In genomic region chr2:85994421-85994777, GRCh38 we compare ENCODE assay signal across 12 cellular contexts.
DNase-seq lines count a peak whose midpoint lies in the region; ATAC-seq, FAIRE-seq and TF ChIP-seq lines count a peak whose summit lies in the region.
"Had no signal": no experiment of that assay in that cellular context is flagged by ENCODE, and none has a peak within 500 bp of the region (broad histone marks: within the 10 kb centered on the region; RNA-seq: fewer than 3 reads in every experiment).

No MANE protein-coding gene starts in this region.

- H3K79me2 ChIP-seq in mammary epithelial cell (ENCODE audit: insufficient read depth, low read length): no peaks in the 10 kb centered on the region

- no peak for TF ChIP-seq CTCF in A549 (IDR thresholded peaks at IDR 0.05)
- no peak for TF ChIP-seq CTCF in colonic mucosa (IDR thresholded peaks at IDR 0.05)
- no peak for TF ChIP-seq CTCF in mammary epithelial cell (conservative IDR thresholded peaks at IDR 0.05 in 1 of 2, IDR thresholded peaks at IDR 0.05 in 1 of 2; ENCODE audit: extremely low read depth in 1 of 2, insufficient read depth in 1 of 2, low read depth in 1 of 2, low read length in 2 of 2)

- H3K27ac ChIP-seq in A549 (peak overlapping the region; percentile 28 to 80; a peak in 5 of 6 replicates), colonic mucosa (peak overlapping the region; percentile 20), mammary epithelial cell (ENCODE audit: insufficient read depth, low read depth, low read length) (no peak overlapping the region)

- TF ChIP-seq EP300 in A549 (IDR thresholded peaks at IDR 0.05): no peak

- no peaks in the 10 kb centered on the region for H4K20me1 ChIP-seq in mammary epithelial cell (ENCODE audit: insufficient read depth, low read length)

- intact Hi-C loops in colonic mucosa (cut with DNase I) (no loop called here), mammary epithelial cell (cut with micrococcal nuclease) (no loop called here)

- H3K4me2 ChIP-seq in A549 (peak overlapping the region; percentile 50), mammary epithelial cell (ENCODE audit: insufficient read depth, low read depth, low read length) (no peak overlapping the region)

- dilution Hi-C loops in mammary epithelial cell (cut with HindIII; ENCODE audit: low sequenced_read_pairs): no loop called here

- DNase-seq in A549 (ENCODE audit: low read depth in 1 of 2, low spot score in 1 of 2): no peak
- DNase-seq in colonic mucosa: no peak
- no peak for DNase-seq in mammary epithelial cell
- no peak for DNase-seq in OCI-M2 (lab: John Stamatoyannopoulos, UW; ENCODE audit: unreplicated experiment)
- no peak for DNase-seq in cerebellum (ENCODE audit: low spot score)
- DNase-seq: Calu3, NCI-H2227 treated with DMSO at 0.1 percent for 48 hours had no signal

- H3K9ac ChIP-seq in colonic mucosa (ENCODE audit: low read depth in 2 of 2, low read length in 2 of 2) (no peak overlapping the region), mammary epithelial cell (ENCODE audit: insufficient read depth, low read length) (no peak overlapping the region)

- TF ChIP-seq RAD21 in A549 (conservative IDR thresholded peaks at IDR 0.05 in 1 of 2, IDR thresholded peaks at IDR 0.05 in 1 of 2): no peak

- no peaks in the 10 kb centered on the region for H3K36me3 ChIP-seq in colonic mucosa
- H3K36me3 ChIP-seq in mammary epithelial cell (ENCODE audit: insufficient read depth, low read length): no peaks in the 10 kb centered on the region

- in situ Hi-C loops in mammary epithelial cell (cut with MboI; ENCODE audit: low sequenced_read_pairs in 2 of 2): no loop called here

- FAIRE-seq in A549 (lab: Jason Lieb, UNC): no peak
- FAIRE-seq: endometrium, H54 had no signal

- TF ChIP-seq POLR2A in A549 (IDR thresholded peaks at IDR 0.05; ENCODE audit: low read length): no peak

- no peaks in the 10 kb centered on the region for H3K9me3 ChIP-seq in A549
- no peaks in the 10 kb centered on the region for H3K9me3 ChIP-seq in colonic mucosa
- H3K9me3 ChIP-seq in mammary epithelial cell (replicated peaks; ENCODE audit: insufficient read depth, low read length): no peaks in the 10 kb centered on the region

- H3K4me3 ChIP-seq in A549 (no peak overlapping the region), colonic mucosa (no peak overlapping the region), mammary epithelial cell (replicated peaks in 1 of 3; ENCODE audit: insufficient read depth in 1 of 3, low read depth in 2 of 3, low read length in 3 of 3) (no peak overlapping the region)

- ATAC-seq in A549: no peak; a peak in 1 of 6 replicates
- ATAC-seq in GM19043 (IDR thresholded peaks at IDR 0.05; ENCODE audit: low read depth, unreplicated experiment): peak; percentile 4
- peak; percentile 10 for ATAC-seq in HG03280 (IDR thresholded peaks at IDR 0.05; ENCODE audit: unreplicated experiment)
- ATAC-seq in GM21825 (IDR thresholded peaks at IDR 0.05; ENCODE audit: unreplicated experiment): no peak

- BruUV-seq in mammary epithelial cell (replicated peaks; lab: Mats Ljungman, UMichigan): no TSS peak

- H3K4me1 ChIP-seq in A549 (peaks cover 34% of the 10 kb centered on the region), colonic mucosa (no peaks in the 10 kb centered on the region), mammary epithelial cell (ENCODE audit: insufficient read depth, low read length) (no peaks in the 10 kb centered on the region)

- H3K27me3 ChIP-seq in colonic mucosa (no peaks in the 10 kb centered on the region), mammary epithelial cell (ENCODE audit: insufficient read depth, low read length) (no peaks in the 10 kb centered on the region)

- POLR2A ChIA-PET in A549 (lab: Yijun Ruan, JAX): no interaction called here

- no peak overlapping the region for H2AFZ ChIP-seq in mammary epithelial cell (ENCODE audit: low read depth, low read length)

- CTCF ChIA-PET in A549 (lab: Yijun Ruan, JAX) (interaction anchor here (1.0 to 4.8 kb wide), 3 partner anchors 40 to 180 kb away, joined by 3 to 23 read pairs (median 5); no protein-coding TSS in a partner anchor), mammary epithelial cell (lab: Charles Lee; ENCODE audit: low non-redundant PET) (no interaction called here)

- WGBS in A549 (ENCODE audit: missing lambda C conversion rate): 84% methylated on average over 3 of the region's 3 CpGs
- WGBS in mammary epithelial cell (ENCODE audit: low coverage, missing lambda C conversion rate): 33% methylated on average over 1 of the region's 3 CpGs

TF ChIP-seq in A549, 52 proteins besides CTCF, POLR2A, EP300 and RAD21:
- TF ChIP-seq JUNB (IDR thresholded peaks at IDR 0.05) (no peak), HOXB5 (CRISPR knock-in tag; IDR thresholded peaks at IDR 0.05) (no peak), MAZ (IDR thresholded peaks at IDR 0.05; ENCODE audit: borderline replicate concordance, low read depth, low read length) (no peak), ZNF302 (CRISPR knock-in tag; IDR thresholded peaks at IDR 0.05) (no peak)

Comparison
In these comparisons a context has a peak if more than half of its experiments do, and no peak if none do; other contexts are left out.
1. ATAC-seq: peak in GM19043 (single experiment) and HG03280 (single experiment); none in A549 (0 of 2) and GM21825 (single experiment).